In genomic region chr2:74164761-74165160, GRCh38 we compare ENCODE assay signal across 29 cellular contexts.
"Had no signal": no experiment of that assay in that cellular context is flagged by ENCODE, and none has a peak within 500 bp of the region (broad histone marks: within the 10 kb centered on the region; RNA-seq: fewer than 3 reads in every experiment).

No MANE protein-coding gene starts in this region.

- H3K27me3 Mint-ChIP-seq: natural killer cell treated with Interleukin-12 subunit alpha and Interleukin-12 subunit beta and Interleukin-15 and Interleukin-18, amount 100 ng/mL, for 72 hours; progenitor cell of endocrine pancreas; stimulated activated naive B cell treated with anti-CD40 and anti-IgM and Interleukin-4, amounts not matched to agents 10 μg/mL and 1 μg/mL and 100 μg/mL, for 72 hours; stimulated activated naive CD8-positive, alpha-beta T cell treated with anti-CD3 and anti-CD28 coated beads, Interleukin-15, Interleukin-2, amounts not matched to agents 100 ng/mL and 50 ng/mL, for 24 hours had no signal

- H3K9ac ChIP-seq: parathyroid adenoma had no signal

- H2AFZ ChIP-seq: parathyroid adenoma had no signal

- H3K27me3 ChIP-seq: neutrophil, ovary, right lobe of liver, sigmoid colon, stomach, thyroid gland, tibial nerve, upper lobe of left lung, vagina had no signal

- H3K9me3 Mint-ChIP-seq: natural killer cell treated with Interleukin-12 subunit alpha and Interleukin-12 subunit beta and Interleukin-15 and Interleukin-18, amount 100 ng/mL, for 72 hours; stimulated activated naive CD8-positive, alpha-beta T cell treated with anti-CD3 and anti-CD28 coated beads, Interleukin-15, Interleukin-2, amounts not matched to agents 100 ng/mL and 50 ng/mL, for 24 hours had no signal

- H3K4me3 ChIP-seq: ovary, psoas muscle, right lobe of liver, sigmoid colon, stomach, thoracic aorta, thyroid gland, tibial nerve, upper lobe of left lung, vagina had no signal

- H3K4me1 Mint-ChIP-seq: nephron progenitor cell, neural crest cell had no signal

- H3K27ac Mint-ChIP-seq: natural killer cell treated with Interleukin-12 subunit alpha and Interleukin-12 subunit beta and Interleukin-15 and Interleukin-18, amount 100 ng/mL, for 72 hours; nephron progenitor cell; progenitor cell of endocrine pancreas; stimulated activated effector memory CD8-positive, alpha-beta T cell treated with anti-CD3 and anti-CD28 coated beads, Interleukin-12 subunit alpha, Interleukin-12 subunit beta, amount 100 ng/mL, for 72 hours; stimulated activated naive B cell treated with anti-CD40 and anti-IgM and Interleukin-4, amounts not matched to agents 10 μg/mL and 1 μg/mL and 100 μg/mL, for 72 hours; stimulated activated naive CD8-positive, alpha-beta T cell treated with anti-CD3 and anti-CD28 coated beads, Interleukin-15, Interleukin-2, amounts not matched to agents 100 ng/mL and 50 ng/mL, for 24 hours had no signal

- ATAC-seq: natural killer cell treated with Interleukin-12 subunit alpha and Interleukin-12 subunit beta and Interleukin-15 and Interleukin-18, amount 100 ng/mL, for 72 hours; psoas muscle; right cardiac atrium; right lobe of liver; stimulated activated effector memory CD8-positive, alpha-beta T cell treated with anti-CD3 and anti-CD28 coated beads, Interleukin-12 subunit alpha, Interleukin-12 subunit beta, amount 100 ng/mL, for 72 hours; stimulated activated naive B cell treated with anti-CD40 and anti-IgM and Interleukin-4, amounts not matched to agents 10 μg/mL and 1 μg/mL and 100 μg/mL, for 72 hours had no signal

- H3K27ac ChIP-seq: neutrophil, ovary, parathyroid adenoma, psoas muscle, right lobe of liver, sigmoid colon, stomach, thoracic aorta, thyroid gland, tibial nerve, upper lobe of left lung, vagina had no signal

- H3K4me3 Mint-ChIP-seq: natural killer cell treated with Interleukin-12 subunit alpha and Interleukin-12 subunit beta and Interleukin-15 and Interleukin-18, amount 100 ng/mL, for 72 hours; nephron progenitor cell; neural crest cell; stimulated activated effector memory CD8-positive, alpha-beta T cell treated with anti-CD3 and anti-CD28 coated beads, Interleukin-12 subunit alpha, Interleukin-12 subunit beta, amount 100 ng/mL, for 72 hours; stimulated activated naive B cell treated with anti-CD40 and anti-IgM and Interleukin-4, amounts not matched to agents 10 μg/mL and 1 μg/mL and 100 μg/mL, for 72 hours; stimulated activated naive CD8-positive, alpha-beta T cell treated with anti-CD3 and anti-CD28 coated beads, Interleukin-15, Interleukin-2, amounts not matched to agents 100 ng/mL and 50 ng/mL, for 24 hours had no signal

- DNase-seq: nephron progenitor cell; nucleus accumbens; ovary; posterior cingulate gyrus; psoas muscle; right cardiac atrium; right lobe of liver; sigmoid colon; small intestine; stimulated activated CD4-positive, alpha-beta T cell treated with anti-CD3 and anti-CD28 coated beads, Interleukin-15, amount 100 ng/mL, for 24 hours; stimulated activated CD4-positive, alpha-beta T cell treated with anti-CD3 and anti-CD28 coated beads, Interleukin-2, amount 100 ng/mL, for 24 hours; stimulated activated CD4-positive, alpha-beta T cell treated with anti-CD3 and anti-CD28 coated beads, Interleukin-2, amount 100 ng/mL, for 48 hours; stimulated activated CD4-positive, alpha-beta T cell treated with anti-CD3 and anti-CD28 coated beads, Interleukin-4, amount 100 ng/mL, for 24 hours; stimulated activated naive B cell treated with anti-CD40 and anti-IgM and Interleukin-4, amounts not matched to agents 10 μg/mL and 1 μg/mL and 100 μg/mL, for 72 hours; stimulated activated naive CD4-positive, alpha-beta T cell treated with Interleukin-2 at 50 U/mL for 16 hours; stomach; thyroid gland; trophoblast cell; upper lobe of left lung had no signal

- H3K4me1 ChIP-seq: parathyroid adenoma, psoas muscle, right lobe of liver, sigmoid colon, thyroid gland, tibial nerve, upper lobe of left lung, vagina had no signal
